In the genomic region with DNA sequence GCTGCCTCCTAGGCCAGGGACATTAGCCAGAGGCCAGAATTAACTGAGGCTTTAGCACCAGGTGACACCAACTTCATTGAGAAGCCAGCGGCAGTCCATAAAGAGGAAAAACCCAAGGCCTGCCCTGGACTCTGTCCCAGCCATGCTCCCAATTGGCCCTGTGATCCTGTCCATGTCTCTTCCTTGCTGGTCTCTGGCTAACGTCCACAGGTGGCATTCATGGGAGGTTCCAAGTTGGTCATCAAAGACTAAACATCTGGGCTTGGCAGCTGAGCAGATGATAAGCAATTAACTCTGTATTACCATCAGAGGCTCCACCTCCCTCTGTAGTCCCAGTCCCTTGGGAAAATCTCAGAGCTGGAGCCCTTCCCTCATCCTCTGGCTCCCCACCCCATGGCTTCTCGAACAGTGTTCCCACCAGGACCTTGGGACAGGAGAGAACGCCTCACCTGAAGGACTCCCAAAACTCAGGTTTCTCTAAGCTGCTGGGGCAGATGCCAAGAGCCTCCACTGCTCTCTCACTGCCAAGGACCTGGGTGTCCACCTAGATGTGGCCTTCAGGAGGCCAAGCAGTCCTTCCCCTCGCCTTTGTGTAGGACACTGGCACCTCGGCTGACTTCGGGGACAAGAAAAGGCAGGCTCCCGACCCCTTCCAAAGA, we compare ENCODE assay signal across 25 cellular contexts. TPM values are rescaled to one million over a fixed set of nuclear protein-coding genes. Genes with fewer than 3 reads are reported as not detected.
A peak's percentile ranks its signal among the peaks of the same experiment; 100 is the strongest.
DNase-seq lines count a peak whose midpoint lies in the region; ATAC-seq and TF ChIP-seq lines count a peak whose summit lies in the region.
"Had no signal": no experiment of that assay in that cellular context is flagged by ENCODE, and none has a peak within 500 bp of the region (broad histone marks: within the 10 kb centered on the region; RNA-seq: fewer than 3 reads in every experiment).

No MANE protein-coding gene starts in this region.

- H3K9me3 Mint-ChIP-seq in activated T-helper 1 cell treated with anti-CD3 and anti-CD28 coated beads, Interleukin-12 subunit alpha, Interleukin-12 subunit beta, Interleukin-2, Interleukin-4 antibody, amounts not matched to agents 30 ng/mL and 10 ng/mL and 1 ng/mL, durations not matched to agents 14 hours and 24 hours and 36 hours: no peaks in the 10 kb centered on the region
- H3K9me3 Mint-ChIP-seq in osteocyte (ENCODE audit: unreplicated experiment): no peaks in the 10 kb centered on the region
- H3K9me3 Mint-ChIP-seq: activated T-cell treated with anti-CD3 and anti-CD28 coated beads, Interleukin-2, amount 50 U/mL, for 4 hours; stimulated activated memory B cell treated with anti-CD40 and anti-IgM and Interleukin-4, amounts not matched to agents 10 μg/mL and 1 μg/mL and 100 μg/mL, for 72 hours; T-helper 1 cell treated with Interleukin-12 subunit alpha and Interleukin-12 subunit beta and Interleukin-4 antibody, amounts not matched to agents 30 μg/mL and 1 μg/mL, for 36 hours had no signal

- H3K27ac ChIP-seq in left ventricle myocardium inferior (replicated peaks): peak overlapping the region; percentile 72
- H3K27ac ChIP-seq in right atrium auricular region: no peak overlapping the region
- peak overlapping the region; percentile 13 to 53 for H3K27ac ChIP-seq in uterus

- peak overlapping the region; percentile 16 for H3K27ac Mint-ChIP-seq in activated T-helper 1 cell treated with anti-CD3 and anti-CD28 coated beads, Interleukin-12 subunit alpha, Interleukin-12 subunit beta, Interleukin-2, Interleukin-4 antibody, amounts not matched to agents 30 ng/mL and 10 ng/mL and 1 ng/mL, durations not matched to agents 14 hours and 24 hours and 36 hours
- peak overlapping the region; percentile 31 for H3K27ac Mint-ChIP-seq in osteocyte (ENCODE audit: unreplicated experiment)
- H3K27ac Mint-ChIP-seq: stimulated activated memory B cell treated with anti-CD40 and anti-IgM and Interleukin-4, amounts not matched to agents 10 μg/mL and 1 μg/mL and 100 μg/mL, for 72 hours; T-helper 1 cell treated with Interleukin-12 subunit alpha and Interleukin-12 subunit beta and Interleukin-4 antibody, amounts not matched to agents 30 μg/mL and 1 μg/mL, for 36 hours had no signal

- H3K4me1 Mint-ChIP-seq in activated T-helper 1 cell treated with anti-CD3 and anti-CD28 coated beads, Interleukin-12 subunit alpha, Interleukin-12 subunit beta, Interleukin-2, Interleukin-4 antibody, amounts not matched to agents 30 ng/mL and 10 ng/mL and 1 ng/mL, durations not matched to agents 14 hours and 24 hours and 36 hours (ENCODE audit: low read depth): no peaks in the 10 kb centered on the region
- peaks cover 49% of the 10 kb centered on the region for H3K4me1 Mint-ChIP-seq in osteocyte (ENCODE audit: unreplicated experiment)
- H3K4me1 Mint-ChIP-seq: CD14-positive monocyte; stimulated activated memory B cell treated with anti-CD40 and anti-IgM and Interleukin-4, amounts not matched to agents 10 μg/mL and 1 μg/mL and 100 μg/mL, for 72 hours had no signal

- TF ChIP-seq POLR2A in uterus (IDR thresholded peaks at IDR 0.05): no peak

- no peak overlapping the region for H3K4me3 Mint-ChIP-seq in activated T-helper 1 cell treated with anti-CD3 and anti-CD28 coated beads, Interleukin-12 subunit alpha, Interleukin-12 subunit beta, Interleukin-2, Interleukin-4 antibody, amounts not matched to agents 30 ng/mL and 10 ng/mL and 1 ng/mL, durations not matched to agents 14 hours and 24 hours and 36 hours
- no peak overlapping the region for H3K4me3 Mint-ChIP-seq in osteocyte (ENCODE audit: unreplicated experiment)
- H3K4me3 Mint-ChIP-seq: activated T-cell treated with anti-CD3 and anti-CD28 coated beads, Interleukin-2, amount 50 U/mL, for 4 hours; CD14-positive monocyte; stimulated activated memory B cell treated with anti-CD40 and anti-IgM and Interleukin-4, amounts not matched to agents 10 μg/mL and 1 μg/mL and 100 μg/mL, for 72 hours; T-helper 1 cell treated with Interleukin-12 subunit alpha and Interleukin-12 subunit beta and Interleukin-4 antibody, amounts not matched to agents 30 μg/mL and 1 μg/mL, for 36 hours had no signal

- H3K4me1 ChIP-seq in left ventricle myocardium inferior: peaks cover 77% of the 10 kb centered on the region
- peaks cover 0 to 55% of the 10 kb centered on the region in 2 donors for H3K4me1 ChIP-seq in right atrium auricular region
- peaks cover 0 to 16% of the 10 kb centered on the region in 2 donors for H3K4me1 ChIP-seq in uterus
- H3K4me1 ChIP-seq: HAP-1 had no signal

- H3K27me3 ChIP-seq in left ventricle myocardium inferior (ENCODE audit: low read depth) (no peaks in the 10 kb centered on the region), right atrium auricular region (no peaks in the 10 kb centered on the region), uterus (no peaks in the 10 kb centered on the region)
- H3K27me3 ChIP-seq: thyroid gland had no signal

- TF ChIP-seq CTCF in left ventricle myocardium inferior (IDR thresholded peaks at IDR 0.05; ENCODE audit: borderline replicate concordance) (no peak), right atrium auricular region (IDR thresholded peaks at IDR 0.05) (no peak), osteocyte (IDR thresholded peaks at IDR 0.05) (no peak), uterus (IDR thresholded peaks at IDR 0.05) (no peak)

- intact Hi-C loops in left ventricle myocardium inferior (cut with micrococcal nuclease): no loop called here
- intact Hi-C loops in activated T-helper 1 cell treated with anti-CD3 and anti-CD28 coated beads, Interleukin-12 subunit alpha, Interleukin-12 subunit beta, Interleukin-2, Interleukin-4 antibody, amounts not matched to agents 30 ng/mL and 10 ng/mL and 1 ng/mL, durations not matched to agents 14 hours and 24 hours and 36 hours (cut with micrococcal nuclease): no loop called here
- intact Hi-C loops in uterus (cut with DNase I; ENCODE audit: low total_unique reads): no loop called here

- H3K4me3 ChIP-seq in left ventricle myocardium inferior (no peak overlapping the region), right atrium auricular region (no peak overlapping the region), uterus (no peak overlapping the region)
- H3K4me3 ChIP-seq: HAP-1, thyroid gland had no signal

- H3K9me3 ChIP-seq in left ventricle myocardium inferior (replicated peaks): no peaks in the 10 kb centered on the region
- no peaks in the 10 kb centered on the region for H3K9me3 ChIP-seq in right atrium auricular region
- H3K9me3 ChIP-seq in uterus: no peaks in the 10 kb centered on the region
- H3K9me3 ChIP-seq: HAP-1, thyroid gland had no signal

- H3K27me3 Mint-ChIP-seq in activated T-helper 1 cell treated with anti-CD3 and anti-CD28 coated beads, Interleukin-12 subunit alpha, Interleukin-12 subunit beta, Interleukin-2, Interleukin-4 antibody, amounts not matched to agents 30 ng/mL and 10 ng/mL and 1 ng/mL, durations not matched to agents 14 hours and 24 hours and 36 hours (ENCODE audit: insufficient read depth): no peaks in the 10 kb centered on the region
- H3K27me3 Mint-ChIP-seq in osteocyte (ENCODE audit: unreplicated experiment): no peaks in the 10 kb centered on the region
- H3K27me3 Mint-ChIP-seq: stimulated activated memory B cell treated with anti-CD40 and anti-IgM and Interleukin-4, amounts not matched to agents 10 μg/mL and 1 μg/mL and 100 μg/mL, for 72 hours had no signal

- peaks cover 21% of the 10 kb centered on the region for H3K36me3 Mint-ChIP-seq in activated T-helper 1 cell treated with anti-CD3 and anti-CD28 coated beads, Interleukin-12 subunit alpha, Interleukin-12 subunit beta, Interleukin-2, Interleukin-4 antibody, amounts not matched to agents 30 ng/mL and 10 ng/mL and 1 ng/mL, durations not matched to agents 14 hours and 24 hours and 36 hours (ENCODE audit: low read depth)
- no peaks in the 10 kb centered on the region for H3K36me3 Mint-ChIP-seq in osteocyte (ENCODE audit: unreplicated experiment)

- ATAC-seq in GM21825 (IDR thresholded peaks at IDR 0.05; ENCODE audit: unreplicated experiment): no peak
- ATAC-seq: activated T-cell treated with anti-CD3 and anti-CD28 coated beads, Interleukin-2, amount 50 U/mL, for 4 hours; stimulated activated memory B cell treated with anti-CD40 and anti-IgM and Interleukin-4, amounts not matched to agents 10 μg/mL and 1 μg/mL and 100 μg/mL, for 72 hours had no signal

- H3K36me3 ChIP-seq in left ventricle myocardium inferior: peaks cover 32% of the 10 kb centered on the region
- peaks cover 23% of the 10 kb centered on the region for H3K36me3 ChIP-seq in right atrium auricular region
- H3K36me3 ChIP-seq in uterus: no peaks in the 10 kb centered on the region
- H3K36me3 ChIP-seq: HAP-1 had no signal

- no peak for DNase-seq in left ventricle myocardium inferior
- no peak for DNase-seq in right atrium auricular region (ENCODE audit: low spot score)
- DNase-seq in activated T-helper 1 cell treated with anti-CD3 and anti-CD28 coated beads, Interleukin-12 subunit alpha, Interleukin-12 subunit beta, Interleukin-2, Interleukin-4 antibody, amounts not matched to agents 30 ng/mL and 10 ng/mL and 1 ng/mL, durations not matched to agents 14 hours and 24 hours and 36 hours (ENCODE audit: low spot score): no peak
- DNase-seq in osteocyte (ENCODE audit: extremely low spot score, unreplicated experiment): no peak
- no peak for DNase-seq in uterus
- DNase-seq in stimulated activated CD4-positive, alpha-beta T cell treated with anti-CD3 and anti-CD28 coated beads, Interleukin-4, amount 100 ng/mL, for 1 hour: no peak
- DNase-seq in RPMI8226: no peak
- DNase-seq: activated CD4-positive, alpha-beta T cell treated with anti-CD3 and anti-CD28 coated beads for 1 hour; activated naive CD4-positive, alpha-beta T cell treated with Interleukin-2 at 50 U/mL for 16 hours; activated T-cell treated with anti-CD3 and anti-CD28 coated beads, Interleukin-2, amount 50 U/mL, for 4 hours; amniotic stem cell; EL; mammary epithelial cell; NCI-H1417 treated with DMSO at 0.1 percent for 48 hours; NCI-H2081 treated with DMSO at 0.1 percent for 48 hours; thyroid gland had no signal

RNA-seq across cellular contexts. Expression of a gene that starts 40.4 kb away (rescaled TPM):
- not detected for total RNA-seq in left ventricle myocardium inferior
- not detected for total RNA-seq in right atrium auricular region
- not detected in 2 replicates for total RNA-seq in activated T-helper 1 cell treated with anti-CD3 and anti-CD28 coated beads, Interleukin-12 subunit alpha, Interleukin-12 subunit beta, Interleukin-2, Interleukin-4 antibody, amounts not matched to agents 30 ng/mL and 10 ng/mL and 1 ng/mL, durations not matched to agents 14 hours and 24 hours and 36 hours
- total RNA-seq in osteocyte: 0.21 TPM in 1 of 2 replicates, not detected in the other
- under 1 TPM in 1 of 4 donors, not detected in 3; 0.58 TPM for total RNA-seq in uterus
- total RNA-seq: activated CD8-positive, alpha-beta memory T cell treated with anti-CD3 and anti-CD28 coated beads for 36 hours; activated T-cell treated with anti-CD3 and anti-CD28 coated beads, Interleukin-2, amount 50 U/mL, for 4 hours; kidney epithelial cell; M059J; mammary epithelial cell; NCI-H460 had no signal

RNA-seq across cellular contexts. Expression of a gene that starts 47.4 kb away (rescaled TPM):
- total RNA-seq in left ventricle myocardium inferior (19.1 TPM), right atrium auricular region (10 to 100 TPM; 27.3 to 36.1 TPM), osteocyte (60.6 and 63.1 TPM in 2 replicates), uterus (100 to 1,000 TPM in 2 of 4 donors, 10 to 100 TPM in 2; 39.0 to 118 (median 78.3) TPM)
- total RNA-seq in activated T-helper 1 cell treated with anti-CD3 and anti-CD28 coated beads, Interleukin-12 subunit alpha, Interleukin-12 subunit beta, Interleukin-2, Interleukin-4 antibody, amounts not matched to agents 30 ng/mL and 10 ng/mL and 1 ng/mL, durations not matched to agents 14 hours and 24 hours and 36 hours: 62.0 and 63.6 TPM in 2 replicates

RNA-seq across cellular contexts. Expression of a gene that starts 49.8 kb away (rescaled TPM):
- total RNA-seq in left ventricle myocardium inferior: 26.1 TPM
- 10 to 100 TPM; 11.8 to 23.5 TPM for total RNA-seq in right atrium auricular region
- total RNA-seq in activated T-helper 1 cell treated with anti-CD3 and anti-CD28 coated beads, Interleukin-12 subunit alpha, Interleukin-12 subunit beta, Interleukin-2, Interleukin-4 antibody, amounts not matched to agents 30 ng/mL and 10 ng/mL and 1 ng/mL, durations not matched to agents 14 hours and 24 hours and 36 hours: 10.6 and 11.6 TPM in 2 replicates
- 17.1 and 18.3 TPM in 2 replicates for total RNA-seq in osteocyte
- 10 to 100 TPM in 2 of 4 donors, 1 to 10 TPM in 2; 4.4 to 16.6 (median 8.3) TPM for total RNA-seq in uterus

Comparison
In these comparisons a context has a peak if more than half of its experiments do, and no peak if none do; other contexts are left out.
1. H3K27ac ChIP-seq: peak in left ventricle myocardium inferior (single experiment) and uterus (2 of 2); none in right atrium auricular region (0 of 2).